Comparison of ENCODE assay signal across 14 cellular contexts in genomic region chr11:37450613-37451012, GRCh38.
A peak's percentile ranks its signal among the peaks of the same experiment; 100 is the strongest.
DNase-seq lines count a peak whose midpoint lies in the region; ATAC-seq and TF ChIP-seq lines count a peak whose summit lies in the region.
"Had no signal": no experiment of that assay in that cellular context is flagged by ENCODE, and none has a peak within 500 bp of the region (broad histone marks: within the 10 kb centered on the region; RNA-seq: fewer than 3 reads in every experiment).

No MANE protein-coding gene starts in this region.

- no peak overlapping the region for H3K27ac Mint-ChIP-seq in T-cell

- no peaks in the 10 kb centered on the region for H4K20me1 ChIP-seq in GM23248 (ENCODE audit: insufficient read depth)

- WGBS in aorta, 2 donors, result 43 to 59% methylated on average over 2 of the region's 2 CpGs
- 4 to 5% methylated on average over 2 of the region's 2 CpGs for WGBS in GM23248 (ENCODE audit: low coverage in 1 of 2, low lambda C conversion rate in 2 of 2, missing lambda C conversion rate in 2 of 2), 2 experiments

- TF ChIP-seq CTCF in epithelial cell of esophagus (IDR thresholded peaks at IDR 0.05; ENCODE audit: insufficient read depth, low read depth, low read length, missing control alignments), result no peak
- no peak for TF ChIP-seq CTCF in coronary artery (IDR thresholded peaks at IDR 0.05)

- in situ Hi-C loops in GM23248 (cut with MboI), result no loop called here

- H3K27ac ChIP-seq in aorta (ENCODE audit: low read depth in 1 of 2, low read length in 2 of 2) (no peak overlapping the region), coronary artery (no peak overlapping the region), GM23248 (no peak overlapping the region)
- H3K27ac ChIP-seq: colonic mucosa, transverse colon had no signal

- no peaks in the 10 kb centered on the region for H3K36me3 ChIP-seq in aorta (ENCODE audit: control insufficient read depth in 1 of 2, insufficient read depth in 2 of 2, low read length in 1 of 2)
- no peaks in the 10 kb centered on the region for H3K36me3 ChIP-seq in GM23248 (ENCODE audit: low read depth)
- H3K36me3 ChIP-seq: colonic mucosa, transverse colon had no signal

- no peaks in the 10 kb centered on the region for H3K79me2 ChIP-seq in GM23248 (ENCODE audit: insufficient read depth)

- peak; percentile 75 for ATAC-seq in GM21723 (IDR thresholded peaks at IDR 0.05; ENCODE audit: unreplicated experiment)
- no peak for ATAC-seq in aorta (ENCODE audit: low FRiP score)
- ATAC-seq in T-cell (replicated peaks in 1 of 4), result no peak

- H3K4me1 Mint-ChIP-seq in T-cell, result no peaks in the 10 kb centered on the region

- H3K4me2 ChIP-seq in GM23248 (ENCODE audit: unreplicated experiment), result no peak overlapping the region

- POLR2A ChIA-PET in T-cell (lab: Charles Lee), result no interaction called here

- no peaks in the 10 kb centered on the region for H3F3A ChIP-seq in GM23248 (ENCODE audit: insufficient read depth)

- no peaks in the 10 kb centered on the region for H3K9me3 ChIP-seq in aorta (ENCODE audit: control insufficient read depth, low read length)
- no peaks in the 10 kb centered on the region for H3K9me3 ChIP-seq in GM23248 (ENCODE audit: low read depth)
- H3K9me3 ChIP-seq: colonic mucosa, transverse colon had no signal

- no peaks in the 10 kb centered on the region for H3K4me1 ChIP-seq in aorta (ENCODE audit: control insufficient read depth in 1 of 2, insufficient read depth in 2 of 2, low read length in 2 of 2)
- no peaks in the 10 kb centered on the region for H3K4me1 ChIP-seq in GM23248 (ENCODE audit: insufficient read depth)
- H3K4me1 ChIP-seq: colonic mucosa, transverse colon had no signal

- H2AFZ ChIP-seq in GM23248, result no peak overlapping the region

- peaks cover 5 to 15% (median 7%) of the 10 kb centered on the region in 3 donors for H3K9me3 Mint-ChIP-seq in T-cell

- no peaks in the 10 kb centered on the region for H3K9me2 ChIP-seq in GM23248 (ENCODE audit: insufficient read depth)

- H3K4me3 ChIP-seq in epithelial cell of esophagus (ENCODE audit: low read length) (no peak overlapping the region), aorta (ENCODE audit: low read length in 2 of 2) (no peak overlapping the region), coronary artery (no peak overlapping the region), GM23248 (no peak overlapping the region)
- H3K4me3 ChIP-seq: colonic mucosa, transverse colon had no signal

- H3K4me3 Mint-ChIP-seq in T-cell, result no peak overlapping the region

- no peaks in the 10 kb centered on the region for H3K36me3 Mint-ChIP-seq in T-cell

- intact Hi-C loops in aorta (cut with DNase I), result no loop called here

- H3K9ac ChIP-seq in GM23248, result no peak overlapping the region

- DNase-seq in AML-193 (lab: John Stamatoyannopoulos, UW), result peak; percentile 54 to 63
- peak; percentile 13 for DNase-seq in M059J (ENCODE audit: low read depth)
- DNase-seq in epithelial cell of esophagus (ENCODE audit: low read depth), result peak; percentile 39
- DNase-seq in aorta, result no peak
- no peak for DNase-seq in coronary artery (ENCODE audit: low spot score)
- no peak for DNase-seq in T-cell
- no peak for DNase-seq in GM23248
- DNase-seq: ACHN; colonic mucosa; hippocampal formation; NCI-H524; stimulated activated CD4-positive, alpha-beta T cell treated with anti-CD3 and anti-CD28 coated beads, Interleukin-2, amount 100 ng/mL, for 48 hours; transverse colon had no signal

- CTCF ChIA-PET in T-cell (lab: Charles Lee), result no interaction called here

- H3K27me3 ChIP-seq in aorta (ENCODE audit: control insufficient read depth in 1 of 2, insufficient read depth in 2 of 2, low read length in 1 of 2) (no peaks in the 10 kb centered on the region), GM23248 (replicated peaks; ENCODE audit: insufficient read depth) (no peaks in the 10 kb centered on the region)
- H3K27me3 ChIP-seq: colonic mucosa, transverse colon had no signal

- H3K27me3 Mint-ChIP-seq in T-cell, result no peaks in the 10 kb centered on the region

Comparison
In these comparisons a context has a peak if more than half of its experiments do, and no peak if none do; other contexts are left out.
1. DNase-seq: peak in AML-193 (2 of 2), M059J (single experiment) and epithelial cell of esophagus (single experiment); none in aorta (0 of 2), coronary artery (single experiment), T-cell (0 of 34) and GM23248 (single experiment).